In the genomic region with DNA sequence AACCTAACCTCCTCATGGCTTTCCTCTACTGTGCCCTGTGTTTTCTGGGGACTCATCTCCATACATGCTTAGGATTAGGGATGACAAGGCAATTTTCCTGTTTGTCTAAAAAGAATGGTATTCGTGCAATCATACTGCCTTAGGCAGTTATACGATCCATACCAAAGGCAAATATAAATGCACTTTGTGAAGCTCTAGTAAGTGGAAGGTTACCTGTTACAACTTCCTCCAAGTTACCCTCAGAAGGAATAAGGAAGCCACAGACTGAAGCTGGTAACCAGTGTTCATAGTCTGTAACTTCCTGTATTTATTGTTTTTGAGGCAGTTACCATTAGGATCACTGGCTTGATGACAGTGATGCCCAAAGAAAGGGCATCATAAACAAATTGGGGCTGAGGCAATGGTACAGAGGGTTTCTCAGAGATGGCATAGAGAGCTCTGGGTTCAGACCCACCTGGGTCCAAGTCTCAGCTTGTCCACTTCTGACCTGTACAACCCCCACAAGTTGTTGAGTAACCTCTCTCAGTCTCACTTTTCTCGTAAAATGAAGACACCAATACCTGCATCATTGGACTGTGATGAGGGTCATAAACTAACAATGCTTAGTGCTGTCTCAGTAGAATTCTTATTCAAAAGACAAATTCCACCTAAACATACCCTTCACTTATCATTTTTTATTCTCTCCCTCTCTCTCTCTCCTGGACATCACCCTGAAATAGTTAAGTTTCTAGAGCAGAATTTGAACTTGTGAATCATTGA, we compare ENCODE assay signal across 12 cellular contexts.
DNase-seq lines count a peak whose midpoint lies in the region; ATAC-seq and TF ChIP-seq lines count a peak whose summit lies in the region.
"Had no signal": no experiment of that assay in that cellular context is flagged by ENCODE, and none has a peak within 500 bp of the region (broad histone marks: within the 10 kb centered on the region; RNA-seq: fewer than 3 reads in every experiment).

No MANE protein-coding gene starts in this region.

- H3K4me3 Mint-ChIP-seq in immature natural killer cell, result peak overlapping the region; percentile 29 to 69 (median 45)

- H3K9me3 ChIP-seq in left ventricle myocardium inferior (replicated peaks), result no peaks in the 10 kb centered on the region

- H3K27ac ChIP-seq in left ventricle myocardium inferior (replicated peaks), result no peak overlapping the region
- H3K27ac ChIP-seq: epithelial cell of prostate had no signal

- in situ Hi-C loops in ACHN (cut with HindIII; ENCODE audit: low pct_ligation_motif_present, low pct_unique_long_range_greater_than_20kb, low sequenced_read_pairs), result no loop called here

- H3K4me1 ChIP-seq in left ventricle myocardium inferior, result peaks cover 19% of the 10 kb centered on the region

- no peaks in the 10 kb centered on the region for H3K9me3 Mint-ChIP-seq in immature natural killer cell

- H3K27ac Mint-ChIP-seq in immature natural killer cell, result peak overlapping the region; percentile 41 to 90 (median 68)
- H3K27ac Mint-ChIP-seq: progenitor cell of endocrine pancreas had no signal

- H3K27me3 ChIP-seq in left ventricle myocardium inferior (ENCODE audit: low read depth), result no peaks in the 10 kb centered on the region

- ATAC-seq in left cardiac atrium (peak; percentile 38 to 62), HG03460 (IDR thresholded peaks at IDR 0.05; ENCODE audit: unreplicated experiment) (no peak), HG02852 (IDR thresholded peaks at IDR 0.05; ENCODE audit: unreplicated experiment) (no peak)

- H3K4me3 ChIP-seq in left ventricle myocardium inferior, result no peak overlapping the region

- H3K27me3 Mint-ChIP-seq in immature natural killer cell (ENCODE audit: low read depth in 3 of 3), result no peaks in the 10 kb centered on the region
- H3K27me3 Mint-ChIP-seq: progenitor cell of endocrine pancreas had no signal

- no peak for DNase-seq in left cardiac atrium
- no peak for DNase-seq in left ventricle myocardium inferior
- peak; percentile 1 for DNase-seq in T-helper 22 cell (ENCODE audit: low read depth)
- peak; percentile 11 to 17 (median 14) for DNase-seq in immature natural killer cell
- no peak for DNase-seq in ACHN
- DNase-seq in NCI-H128 (lab: John Stamatoyannopoulos, UW; ENCODE audit: unreplicated experiment), result no peak
- DNase-seq: activated gamma-delta T cell treated with Interleukin-2 at 50 U/mL for 16 hours, kidney had no signal

- no peak for TF ChIP-seq CTCF in left ventricle myocardium inferior (IDR thresholded peaks at IDR 0.05; ENCODE audit: borderline replicate concordance)

- H3K36me3 Mint-ChIP-seq in immature natural killer cell, result peaks cover 8 to 30% (median 12%) of the 10 kb centered on the region in 3 donors

- H3K4me1 Mint-ChIP-seq in immature natural killer cell, result peaks cover 45 to 76% of the 10 kb centered on the region in 2 donors

- intact Hi-C loops in left cardiac atrium (cut with DNase I), result no loop called here
- intact Hi-C loops in left ventricle myocardium inferior (cut with micrococcal nuclease), result no loop called here

- peaks cover 10% of the 10 kb centered on the region for H3K36me3 ChIP-seq in left ventricle myocardium inferior

Comparison
In these comparisons a context has a peak if more than half of its experiments do, and no peak if none do; other contexts are left out.
1. ATAC-seq: peak in left cardiac atrium (2 of 2); none in HG03460 (single experiment) and HG02852 (single experiment).
2. DNase-seq: peak in T-helper 22 cell (single experiment) and immature natural killer cell (3 of 3); none in left cardiac atrium (single experiment), left ventricle myocardium inferior (single experiment), ACHN (single experiment) and NCI-H128 (single experiment).